In genomic region chr4:112109455-112110425, GRCh38 we compare ENCODE assay signal across 9 cellular contexts. TPM values are rescaled to one million over a fixed set of nuclear protein-coding genes. Genes with fewer than 3 reads are reported as not detected.
A peak's percentile ranks its signal among the peaks of the same experiment; 100 is the strongest.
DNase-seq lines count a peak whose midpoint lies in the region; ATAC-seq and TF ChIP-seq lines count a peak whose summit lies in the region.
"Had no signal": no experiment of that assay in that cellular context is flagged by ENCODE, and none has a peak within 500 bp of the region (broad histone marks: within the 10 kb centered on the region; RNA-seq: fewer than 3 reads in every experiment).

No MANE protein-coding gene starts in this region.

- peaks cover 3% of the 10 kb centered on the region for H3F3A ChIP-seq in PC-3 (ENCODE audit: low read length, unreplicated experiment)

- no peak overlapping the region for H3K27ac ChIP-seq in PC-3 (ENCODE audit: low read length)
- peak overlapping the region; percentile 65 for H3K27ac ChIP-seq in left ventricle myocardium inferior (replicated peaks)
- no peak overlapping the region for H3K27ac ChIP-seq in vagina
- H3K27ac ChIP-seq in effector memory CD4-positive, alpha-beta T cell (ENCODE audit: insufficient read depth, low read length, poor library complexity, severe bottlenecking): no peak overlapping the region

- no peaks in the 10 kb centered on the region for H3K9me3 Mint-ChIP-seq in activated T-cell treated with anti-CD3 and anti-CD28 coated beads, Interleukin-2, amount 50 U/mL, for 72 hours

- H3K9me3 ChIP-seq in PC-3 (ENCODE audit: low read length) (no peaks in the 10 kb centered on the region), left ventricle myocardium inferior (replicated peaks) (no peaks in the 10 kb centered on the region), vagina (no peaks in the 10 kb centered on the region)
- H3K9me3 ChIP-seq in effector memory CD4-positive, alpha-beta T cell (ENCODE audit: control insufficient read depth, low read length): no peaks in the 10 kb centered on the region

- TF ChIP-seq POLR2A in vagina (IDR thresholded peaks at IDR 0.05): no peak

- intact Hi-C loops in PC-3 (cut with micrococcal nuclease) (no loop called here), left ventricle myocardium inferior (cut with micrococcal nuclease) (no loop called here), vagina (cut with DNase I) (no loop called here)

- no peak overlapping the region for H3K4me3 ChIP-seq in PC-3 (ENCODE audit: low read length)
- no peak overlapping the region for H3K4me3 ChIP-seq in left ventricle myocardium inferior
- H3K4me3 ChIP-seq in vagina: no peak overlapping the region
- no peak overlapping the region for H3K4me3 ChIP-seq in effector memory CD4-positive, alpha-beta T cell (ENCODE audit: insufficient read depth, low read depth, low read length, poor library complexity, severe bottlenecking)

- peaks cover 7% of the 10 kb centered on the region for H3K4me1 Mint-ChIP-seq in activated T-cell treated with anti-CD3 and anti-CD28 coated beads, Interleukin-2, amount 50 U/mL, for 72 hours (ENCODE audit: low read depth)

- H3K4me1 ChIP-seq in PC-3 (ENCODE audit: insufficient read depth, low read length) (peaks cover 46% of the 10 kb centered on the region), left ventricle myocardium inferior (peaks cover 6% of the 10 kb centered on the region), vagina (no peaks in the 10 kb centered on the region)
- no peaks in the 10 kb centered on the region for H3K4me1 ChIP-seq in effector memory CD4-positive, alpha-beta T cell (ENCODE audit: control insufficient read depth, insufficient read depth, low read length, poor library complexity, severe bottlenecking)

- H3K4me3 Mint-ChIP-seq in activated T-cell treated with anti-CD3 and anti-CD28 coated beads, Interleukin-2, amount 50 U/mL, for 72 hours: no peak overlapping the region

- H4K20me1 ChIP-seq in PC-3 (ENCODE audit: low read length): no peaks in the 10 kb centered on the region

- no peak overlapping the region for H3K27ac Mint-ChIP-seq in activated T-cell treated with anti-CD3 and anti-CD28 coated beads, Interleukin-2, amount 50 U/mL, for 72 hours

- no peak overlapping the region for H2AFZ ChIP-seq in PC-3 (ENCODE audit: low read length)

- no peaks in the 10 kb centered on the region for H3K27me3 Mint-ChIP-seq in activated T-cell treated with anti-CD3 and anti-CD28 coated beads, Interleukin-2, amount 50 U/mL, for 72 hours (ENCODE audit: low read depth)

- TF ChIP-seq CTCF in GM12872 (IDR thresholded peaks at IDR 0.05; ENCODE audit: insufficient read depth, low read depth, low read length) (0 out of 3 replicates have a peak, but pooled peaks have one; percentile 2), PC-3 (conservative IDR thresholded peaks at IDR 0.05; ENCODE audit: low read depth, low read length) (no peak), left ventricle myocardium inferior (IDR thresholded peaks at IDR 0.05; ENCODE audit: borderline replicate concordance) (no peak), vagina (IDR thresholded peaks at IDR 0.05) (no peak)

- BruUV-seq in PC-3 (replicated peaks; lab: Mats Ljungman, UMichigan): no TSS peak

- DNase-seq in PC-3 (peak; percentile 6), left ventricle myocardium inferior (no peak), SW 1271 (lab: John Stamatoyannopoulos, UW) (no peak), vagina (ENCODE audit: extremely low spot score in 2 of 2) (no peak)
- no peak for DNase-seq in activated T-cell treated with anti-CD3 and anti-CD28 coated beads, Interleukin-2, amount 50 U/mL, for 72 hours
- DNase-seq in effector memory CD4-positive, alpha-beta T cell: no peak
- DNase-seq: stimulated activated naive CD4-positive, alpha-beta T cell treated with Interleukin-2 at 50 U/mL for 16 hours had no signal

- no peak overlapping the region for H3K4me2 ChIP-seq in PC-3 (ENCODE audit: low read length)

- POLR2A ChIA-PET in PC-3 (lab: Charles Lee; ENCODE audit: unreplicated experiment): interaction anchor here (0.6 kb wide), 1 partner anchor 39 kb away, joined by 8 read pairs; no protein-coding TSS in a partner anchor

- CTCF ChIA-PET in PC-3 (lab: Charles Lee): no interaction called here

- no peaks in the 10 kb centered on the region for H3K79me2 ChIP-seq in PC-3 (ENCODE audit: low read length)

- ATAC-seq in HG02623 (IDR thresholded peaks at IDR 0.05; ENCODE audit: unreplicated experiment): peak; percentile 62
- ATAC-seq in PC-3: no peak
- ATAC-seq in activated T-cell treated with anti-CD3 and anti-CD28 coated beads, Interleukin-2, amount 50 U/mL, for 72 hours (replicated peaks in 1 of 2): no peak

- no peaks in the 10 kb centered on the region for H3K36me3 Mint-ChIP-seq in activated T-cell treated with anti-CD3 and anti-CD28 coated beads, Interleukin-2, amount 50 U/mL, for 72 hours (ENCODE audit: insufficient read depth in 2 of 2)

- no peak overlapping the region for H3K9ac ChIP-seq in PC-3 (ENCODE audit: low read length)

- no peaks in the 10 kb centered on the region for H3K27me3 ChIP-seq in PC-3 (ENCODE audit: low read length)
- H3K27me3 ChIP-seq in left ventricle myocardium inferior (ENCODE audit: low read depth): no peaks in the 10 kb centered on the region
- H3K27me3 ChIP-seq in vagina: no peaks in the 10 kb centered on the region
- no peaks in the 10 kb centered on the region for H3K27me3 ChIP-seq in effector memory CD4-positive, alpha-beta T cell (replicated peaks; ENCODE audit: control insufficient read depth, insufficient read depth, low read length, poor library complexity, severe bottlenecking)

- H3K9me2 ChIP-seq in PC-3 (replicated peaks; ENCODE audit: low read length): no peaks in the 10 kb centered on the region

- H3K36me3 ChIP-seq in PC-3 (ENCODE audit: low read depth, low read length) (no peaks in the 10 kb centered on the region), left ventricle myocardium inferior (no peaks in the 10 kb centered on the region), vagina (no peaks in the 10 kb centered on the region)
- H3K36me3 ChIP-seq in effector memory CD4-positive, alpha-beta T cell (ENCODE audit: control insufficient read depth, insufficient read depth, low read length): no peaks in the 10 kb centered on the region

RNA-seq across cellular contexts. Expression of gene FAM241A, which starts 35.5 kb away (rescaled TPM):
- total RNA-seq in PC-3 (2014; rRNA removed) (2.2 and 2.8 TPM in 2 replicates), left ventricle myocardium inferior (7.6 TPM), vagina (3.4 TPM)
- 1 to 10 TPM; 4.2 to 5.0 TPM for total RNA-seq in activated T-cell treated with anti-CD3 and anti-CD28 coated beads, Interleukin-2, amount 50 U/mL, for 72 hours
